In genomic region chr19:5624741-5625140, GRCh38 we compare ENCODE assay signal across 1 cellular context.
TF ChIP-seq lines count a peak whose summit lies in the region.

No MANE protein-coding gene starts in this region.

TF ChIP-seq in HepG2, 621 proteins besides CTCF, POLR2A, EP300 and RAD21:
- TF ChIP-seq SRSF4 (IDR thresholded peaks at IDR 0.05; ENCODE audit: low read depth, low read length, poor library complexity, severe bottlenecking) (no peak), NFIC (IDR thresholded peaks at IDR 0.05; ENCODE audit: low read length) (no peak), ZNF431 (CRISPR knock-in tag; IDR thresholded peaks at IDR 0.05; ENCODE audit: borderline replicate concordance, low read depth) (no peak), IRX3 (CRISPR knock-in tag; IDR thresholded peaks at IDR 0.05; ENCODE audit: borderline replicate concordance, low read depth) (no peak), KDM1A (CRISPR knock-in tag; IDR thresholded peaks at IDR 0.05) (no peak), AGO2 (optimal IDR thresholded peaks at IDR 0.05; ENCODE audit: low read depth, low read length) (no peak), PAX8 (CRISPR knock-in tag; IDR thresholded peaks at IDR 0.05; ENCODE audit: borderline replicate concordance) (no peak), ZBTB3 (CRISPR knock-in tag; IDR thresholded peaks at IDR 0.05; ENCODE audit: borderline replicate concordance, low read depth) (no peak), ZNF30 (CRISPR knock-in tag; IDR thresholded peaks at IDR 0.05) (no peak), ZMYM2 (CRISPR knock-in tag; IDR thresholded peaks at IDR 0.05) (no peak), ZNF468 (CRISPR knock-in tag; IDR thresholded peaks at IDR 0.05) (no peak), TMF1 (CRISPR knock-in tag; IDR thresholded peaks at IDR 0.05; ENCODE audit: low read depth) (no peak), SMAD9 (CRISPR knock-in tag; IDR thresholded peaks at IDR 0.05) (no peak), FOXM1 (CRISPR knock-in tag; IDR thresholded peaks at IDR 0.05) (no peak)
